14 cellular contexts compared by ENCODE assay signal in the genomic region with DNA sequence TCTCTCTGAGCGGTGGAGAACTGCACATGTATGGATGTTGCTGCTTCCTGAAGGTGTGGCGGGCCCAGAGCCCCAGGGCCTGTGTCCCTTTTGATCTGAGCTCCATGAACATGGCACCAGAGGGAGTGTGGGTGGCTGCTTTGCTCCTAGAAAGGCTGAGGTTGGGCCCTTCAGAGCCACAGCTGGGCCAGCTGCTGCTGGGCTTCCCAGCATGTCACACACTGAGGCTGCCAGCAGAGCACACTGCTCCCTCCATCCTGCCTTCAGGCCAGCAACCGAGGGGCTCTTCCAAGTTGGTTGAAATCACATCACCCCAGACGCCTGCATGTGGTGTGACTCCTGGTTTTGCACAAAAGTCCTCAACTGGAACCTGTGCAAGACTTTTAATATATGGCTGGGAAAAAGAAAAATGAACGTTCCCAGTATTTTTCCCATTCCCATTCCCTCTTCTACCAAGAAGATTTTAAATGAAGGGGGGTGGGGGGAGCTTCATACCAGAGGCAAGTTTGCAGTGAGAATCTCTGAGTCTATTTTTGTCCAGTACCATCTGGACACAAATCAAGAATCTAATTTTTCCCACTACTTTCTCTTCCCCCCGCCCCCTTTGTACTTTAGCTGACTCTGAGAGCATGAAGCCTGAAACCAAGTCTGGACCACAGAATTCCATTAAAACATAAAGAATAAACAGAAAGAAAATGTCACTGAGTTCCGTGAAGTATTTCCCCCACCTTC. TPM values are rescaled to one million over a fixed set of nuclear protein-coding genes. Genes with fewer than 3 reads are reported as not detected.
DNase-seq lines count a peak whose midpoint lies in the region; ATAC-seq and TF ChIP-seq lines count a peak whose summit lies in the region.
"Had no signal": no experiment of that assay in that cellular context is flagged by ENCODE, and none has a peak within 500 bp of the region (broad histone marks: within the 10 kb centered on the region; RNA-seq: fewer than 3 reads in every experiment).

No MANE protein-coding gene starts in this region.

- intact Hi-C loops in tibial artery (cut with DNase I; ENCODE audit: low total_unique reads): no loop called here

- TF ChIP-seq CTCF in HEK293 (tag by site-specific recombination; IDR thresholded peaks at IDR 0.05) (no peak), coronary artery (IDR thresholded peaks at IDR 0.05) (no peak), tibial artery (IDR thresholded peaks at IDR 0.05) (no peak), BE2C (IDR thresholded peaks at IDR 0.05; ENCODE audit: low read depth, low read length) (no peak)

- ATAC-seq in GM18502 (IDR thresholded peaks at IDR 0.05; ENCODE audit: poor library complexity, unreplicated experiment): no peak
- no peak for ATAC-seq in GM19467 (IDR thresholded peaks at IDR 0.05; ENCODE audit: unreplicated experiment)
- ATAC-seq: activated T-helper 17 cell treated with anti-CD3 and anti-CD28 coated beads, Interleukin-2, amount 50 U/mL, for 72 hours; GM12878 had no signal

- CTCF ChIA-PET in HEK293 (lab: Yijun Ruan, JAX): interaction anchor here (1.0 kb wide), 1 partner anchor 11 kb away, joined by 3 read pairs; no protein-coding TSS in a partner anchor

- no peak overlapping the region for H3K27ac ChIP-seq in HEK293 (ENCODE audit: extremely low read depth, low read depth, low read length)
- peak overlapping the region; percentile 31 to 68 for H3K27ac ChIP-seq in coronary artery
- H3K27ac ChIP-seq in tibial artery: peak overlapping the region; percentile 58 to 78

- DNase-seq in coronary artery (ENCODE audit: low spot score) (no peak), left kidney (ENCODE audit: low read depth, low spot score) (peak; percentile 24), tibial artery (no peak), GOT3 (lab: John Stamatoyannopoulos, UW) (no peak), BE2C (no peak)
- DNase-seq: activated CD4-positive, alpha-beta T cell treated with anti-CD3 and anti-CD28 coated beads, Interleukin-2, amount 50 U/mL, for 1 hour; Kasumi-1; NCI-H2107; T-helper 1 cell had no signal

- H3K4me1 ChIP-seq in HEK293 (ENCODE audit: control insufficient read depth, insufficient read depth, low read length) (no peaks in the 10 kb centered on the region), tibial artery (peaks cover 0 to 33% (median 21%) of the 10 kb centered on the region in 4 donors), BE2C (no peaks in the 10 kb centered on the region)

- H3K4me3 ChIP-seq in HEK293 (ENCODE audit: low read depth, low read length) (no peak overlapping the region), coronary artery (no peak overlapping the region), tibial artery (no peak overlapping the region), BE2C (ENCODE audit: low read depth, low read length) (no peak overlapping the region)
- H3K4me3 ChIP-seq: GM12878 had no signal

- POLR2A ChIA-PET in HEK293 (lab: Yijun Ruan, JAX): no interaction called here

- no peaks in the 10 kb centered on the region for H3K36me3 ChIP-seq in HEK293 (ENCODE audit: control insufficient read depth in 2 of 2, insufficient read depth in 1 of 2, low read length in 2 of 2)
- no peaks in the 10 kb centered on the region for H3K36me3 ChIP-seq in tibial artery
- no peaks in the 10 kb centered on the region for H3K36me3 ChIP-seq in BE2C

- H3K27me3 ChIP-seq in tibial artery (no peaks in the 10 kb centered on the region), BE2C (no peaks in the 10 kb centered on the region)

- H3K9me3 ChIP-seq in HEK293 (ENCODE audit: control insufficient read depth, insufficient read depth, low read depth, low read length) (no peaks in the 10 kb centered on the region), tibial artery (no peaks in the 10 kb centered on the region), BE2C (no peaks in the 10 kb centered on the region)

TF ChIP-seq in HEK293, 187 proteins besides CTCF, POLR2A, EP300 and RAD21:
- TF ChIP-seq ZIC2 (tag by site-specific recombination; IDR thresholded peaks at IDR 0.05) (peak; percentile 28; the same call in 1 of the 2 replicates), MZF1 (tag by site-specific recombination; IDR thresholded peaks at IDR 0.05; ENCODE audit: borderline replicate concordance) (no peak), GLI4 (tag by site-specific recombination; IDR thresholded peaks at IDR 0.05) (no peak)
- TF ChIP-seq, protein P1, sequence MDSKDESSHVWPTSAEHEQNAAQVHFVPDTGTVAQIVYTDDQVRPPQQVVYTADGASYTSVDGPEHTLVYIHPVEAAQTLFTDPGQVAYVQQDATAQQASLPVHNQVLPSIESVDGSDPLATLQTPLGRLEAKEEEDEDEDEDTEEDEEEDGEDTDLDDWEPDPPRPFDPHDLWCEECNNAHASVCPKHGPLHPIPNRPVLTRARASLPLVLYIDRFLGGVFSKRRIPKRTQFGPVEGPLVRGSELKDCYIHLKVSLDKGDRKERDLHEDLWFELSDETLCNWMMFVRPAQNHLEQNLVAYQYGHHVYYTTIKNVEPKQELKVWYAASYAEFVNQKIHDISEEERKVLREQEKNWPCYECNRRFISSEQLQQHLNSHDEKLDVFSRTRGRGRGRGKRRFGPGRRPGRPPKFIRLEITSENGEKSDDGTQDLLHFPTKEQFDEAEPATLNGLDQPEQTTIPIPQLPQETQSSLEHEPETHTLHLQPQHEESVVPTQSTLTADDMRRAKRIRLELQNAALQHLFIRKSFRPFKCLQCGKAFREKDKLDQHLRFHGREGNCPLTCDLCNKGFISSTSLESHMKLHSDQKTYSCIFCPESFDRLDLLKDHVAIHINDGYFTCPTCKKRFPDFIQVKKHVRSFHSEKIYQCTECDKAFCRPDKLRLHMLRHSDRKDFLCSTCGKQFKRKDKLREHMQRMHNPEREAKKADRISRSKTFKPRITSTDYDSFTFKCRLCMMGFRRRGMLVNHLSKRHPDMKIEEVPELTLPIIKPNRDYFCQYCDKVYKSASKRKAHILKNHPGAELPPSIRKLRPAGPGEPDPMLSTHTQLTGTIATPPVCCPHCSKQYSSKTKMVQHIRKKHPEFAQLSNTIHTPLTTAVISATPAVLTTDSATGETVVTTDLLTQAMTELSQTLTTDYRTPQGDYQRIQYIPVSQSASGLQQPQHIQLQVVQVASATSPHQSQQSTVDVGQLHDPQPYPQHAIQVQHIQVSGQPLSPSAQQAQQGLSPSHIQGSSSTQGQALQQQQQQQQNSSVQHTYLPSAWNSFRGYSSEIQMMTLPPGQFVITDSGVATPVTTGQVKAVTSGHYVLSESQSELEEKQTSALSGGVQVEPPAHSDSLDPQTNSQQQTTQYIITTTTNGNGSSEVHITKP (tag by site-specific recombination; IDR thresholded peaks at IDR 0.05): no peak

RNA-seq across cellular contexts. Expression of a gene that starts 26.2 kb away (rescaled TPM):
- polyA plus RNA-seq in BE2C (2012; ENCODE audit: insufficient read depth, insufficient read length, low read depth): not detected
- polyA plus RNA-seq: GM12878 had no signal
